10 cellular contexts compared by ENCODE assay signal in genomic region chr5:168317521-168318147, GRCh38. TPM values are rescaled to one million over a fixed set of nuclear protein-coding genes. Genes with fewer than 3 reads are reported as not detected.
DNase-seq lines count a peak whose midpoint lies in the region; ATAC-seq, FAIRE-seq and TF ChIP-seq lines count a peak whose summit lies in the region.
"Had no signal": no experiment of that assay in that cellular context is flagged by ENCODE, and none has a peak within 500 bp of the region (broad histone marks: within the 10 kb centered on the region; RNA-seq: fewer than 3 reads in every experiment).

No MANE protein-coding gene starts in this region.

- CTCF ChIA-PET in Caco-2 (lab: Charles Lee) (interaction anchor here (0.8 to 1.9 kb wide), 4 partner anchors 11 to 49 kb away, joined by 3 to 5 read pairs (median 4); partner anchors contain the start of gene WWC1), MCF 10A (lab: Yijun Ruan, JAX) (interaction anchor here (0.6 to 2.7 kb wide), 12 partner anchors 10 to 1032 kb away, joined by 3 to 14 read pairs (median 4); partner anchors contain the start of gene WWC1)

- H3K4me3 Mint-ChIP-seq in Caco-2 (ENCODE audit: unreplicated experiment) (peak overlapping the region; percentile 35), MCF 10A (ENCODE audit: unreplicated experiment) (no peak overlapping the region)

- peak; percentile 90 to 95 for DNase-seq in Caco-2
- peak; percentile 56 for DNase-seq in MV-4-11 (lab: John Stamatoyannopoulos, UW)
- DNase-seq in MCF 10A (ENCODE audit: unreplicated experiment): peak; percentile 93
- DNase-seq in lower lobe of right lung: no peak
- no peak for DNase-seq in effector CD4-positive, alpha-beta T cell
- no peak for DNase-seq in GM12891 (ENCODE audit: insufficient read length, low spot score)
- DNase-seq: effector CD8-positive, alpha-beta T cell had no signal

- H3K9me3 ChIP-seq in Caco-2: no peaks in the 10 kb centered on the region
- no peaks in the 10 kb centered on the region for H3K9me3 ChIP-seq in lower lobe of right lung
- H3K9me3 ChIP-seq: Peyer's patch had no signal

- intact Hi-C loops in Caco-2 (cut with micrococcal nuclease; ENCODE audit: unreplicated experiment) (loop anchor here (1.0 kb wide), 1 partner anchor 47 kb away; no protein-coding TSS in a partner anchor), MCF 10A (cut with micrococcal nuclease) (no loop called here), lower lobe of right lung (cut with DNase I) (no loop called here)

- BruUV-seq in Caco-2 (replicated peaks; lab: Mats Ljungman, UMichigan) (no TSS peak), MCF 10A (replicated peaks; lab: Mats Ljungman, UMichigan) (no TSS peak)

- H3K27me3 ChIP-seq in Caco-2 (replicated peaks; ENCODE audit: control insufficient read depth, insufficient read depth, low read length) (no peaks in the 10 kb centered on the region), lower lobe of right lung (ENCODE audit: low read depth) (no peaks in the 10 kb centered on the region)
- H3K27me3 ChIP-seq: Peyer's patch had no signal

- ATAC-seq in lower lobe of right lung: peak; percentile 53 to 63
- ATAC-seq in GM21786 (IDR thresholded peaks at IDR 0.05; ENCODE audit: unreplicated experiment): no peak
- ATAC-seq in GM19395 (IDR thresholded peaks at IDR 0.05; ENCODE audit: unreplicated experiment): no peak

- H3K36me3 Mint-ChIP-seq in Caco-2 (ENCODE audit: insufficient read depth, unreplicated experiment) (peaks cover 70% of the 10 kb centered on the region), MCF 10A (ENCODE audit: insufficient read depth, unreplicated experiment) (no peaks in the 10 kb centered on the region)

- no peak for TF ChIP-seq POLR2A in GM12891 (IDR thresholded peaks at IDR 0.05; ENCODE audit: low read depth, low read length)

- POLR2A ChIA-PET in Caco-2 (lab: Charles Lee) (interaction anchor here (0.7 to 3.9 kb wide), 5 partner anchors 9 to 47 kb away, joined by 3 to 22 read pairs (median 5); partner anchors contain the start of gene WWC1), MCF 10A (lab: Yijun Ruan, JAX) (interaction anchor here (0.7 to 4.8 kb wide), 8 partner anchors 10 to 111 kb away, joined by 3 to 44 read pairs (median 4); partner anchors contain the start of gene WWC1)

- TF ChIP-seq CTCF in Caco-2 (IDR thresholded peaks at IDR 0.05; ENCODE audit: insufficient read depth in 1 of 2, low read depth in 1 of 2, low read length in 1 of 2, severe bottlenecking in 1 of 2, unreplicated experiment in 1 of 2) (no peak), MCF 10A (IDR thresholded peaks at IDR 0.05; ENCODE audit: unreplicated experiment) (no peak), lower lobe of right lung (IDR thresholded peaks at IDR 0.05) (no peak)

- H3K27ac Mint-ChIP-seq in Caco-2 (ENCODE audit: unreplicated experiment) (peak overlapping the region; percentile 98), MCF 10A (ENCODE audit: low read depth, unreplicated experiment) (peak overlapping the region; percentile 20)

- peak overlapping the region; percentile 68 for H3K27ac ChIP-seq in lower lobe of right lung

- H3K9me3 Mint-ChIP-seq in Caco-2 (ENCODE audit: unreplicated experiment) (no peaks in the 10 kb centered on the region), MCF 10A (ENCODE audit: unreplicated experiment) (no peaks in the 10 kb centered on the region)

- H3K4me1 Mint-ChIP-seq in Caco-2 (ENCODE audit: low read depth, unreplicated experiment) (peaks cover 48% of the 10 kb centered on the region), MCF 10A (ENCODE audit: insufficient read depth, unreplicated experiment) (peaks cover 38% of the 10 kb centered on the region)

- H3K4me3 ChIP-seq in Caco-2 (ENCODE audit: low read depth, low read length) (no peak overlapping the region), lower lobe of right lung (no peak overlapping the region)
- H3K4me3 ChIP-seq: Peyer's patch had no signal

- peaks cover 83% of the 10 kb centered on the region for H3K4me1 ChIP-seq in Caco-2
- peaks cover 10% of the 10 kb centered on the region for H3K4me1 ChIP-seq in lower lobe of right lung

- H3K36me3 ChIP-seq in Caco-2 (ENCODE audit: control insufficient read depth, insufficient read depth, low read length) (peaks cover 4% of the 10 kb centered on the region; the same call in 1 of the 2 replicates), lower lobe of right lung (no peaks in the 10 kb centered on the region)
- H3K36me3 ChIP-seq: Peyer's patch had no signal

- H3K27me3 Mint-ChIP-seq in Caco-2 (ENCODE audit: insufficient read depth, unreplicated experiment) (no peaks in the 10 kb centered on the region), MCF 10A (ENCODE audit: insufficient read depth, unreplicated experiment) (no peaks in the 10 kb centered on the region)

- no peak for FAIRE-seq in GM12891 (lab: Jason Lieb, UNC)

TF ChIP-seq in GM12891, 5 proteins besides CTCF, POLR2A, EP300 and RAD21:
- TF ChIP-seq TAF1 (IDR thresholded peaks at IDR 0.05; ENCODE audit: low read depth, low read length): no peak
- no peak for TF ChIP-seq SPI1 (IDR thresholded peaks at IDR 0.05; ENCODE audit: low read depth, low read length)
- no peak for TF ChIP-seq PAX5 (IDR thresholded peaks at IDR 0.05; ENCODE audit: insufficient read depth, low read length, severe bottlenecking)
- no peak for TF ChIP-seq POU2F2 (IDR thresholded peaks at IDR 0.05; ENCODE audit: low read depth, low read length)
- no peak for TF ChIP-seq POLR2AphosphoS5 (IDR thresholded peaks at IDR 0.05; ENCODE audit: low read depth, low read length)

RNA-seq across cellular contexts. Expression of gene WWC1, which starts 26.2 kb away (rescaled TPM):
- 108 and 109 TPM in 2 replicates for total RNA-seq in Caco-2 (2022)
- total RNA-seq in MCF 10A (2022): 27.8 and 47.0 TPM in 2 replicates
- 61.9 TPM for total RNA-seq in lower lobe of right lung
- polyA plus RNA-seq in GM12891 (2012; ENCODE audit: low read depth, missing spikeins): 1.9 TPM

Comparison
In these comparisons a context has a peak if more than half of its experiments do, and no peak if none do; other contexts are left out.
1. DNase-seq: peak in Caco-2 (2 of 2), MV-4-11 (single experiment) and MCF 10A (single experiment); none in lower lobe of right lung (single experiment), effector CD4-positive, alpha-beta T cell (single experiment) and GM12891 (single experiment).
2. ATAC-seq: peak in lower lobe of right lung (2 of 2); none in GM21786 (single experiment) and GM19395 (single experiment).